Comparison of ENCODE assay signal across 16 cellular contexts in the genomic region with DNA sequence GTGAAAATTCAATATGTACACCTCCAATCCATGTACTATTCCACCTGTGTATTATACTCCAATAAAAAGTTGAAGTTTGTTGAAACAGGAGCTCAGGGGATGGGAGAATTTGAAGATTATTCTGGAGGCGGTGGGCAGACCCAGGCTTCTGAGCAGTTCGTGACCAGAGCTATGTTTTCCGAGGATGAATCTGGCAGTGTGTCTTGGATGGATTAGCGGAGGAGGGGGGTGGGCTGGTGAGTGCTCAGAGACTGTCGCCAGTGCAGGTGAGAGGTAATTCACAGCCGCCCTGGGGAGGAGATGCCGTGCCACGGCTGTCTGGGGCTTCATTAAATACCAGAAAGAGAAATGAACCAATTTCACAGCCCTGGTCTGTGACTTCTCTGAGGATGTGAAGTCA.
"Had no signal": no experiment of that assay in that cellular context is flagged by ENCODE, and none has a peak within 500 bp of the region (broad histone marks: within the 10 kb centered on the region; RNA-seq: fewer than 3 reads in every experiment).

No MANE protein-coding gene starts in this region.

- H3K27ac ChIP-seq: dorsolateral prefrontal cortex, foreskin keratinocyte, tibial artery had no signal

- H3K4me1 ChIP-seq: foreskin keratinocyte, tibial artery had no signal

- ATAC-seq: activated CD4-positive, CD25-positive, alpha-beta regulatory T cell treated with anti-CD3 and anti-CD28 coated beads, Interleukin-2, amount 50 U/mL, for 24 hours; foreskin keratinocyte; stimulated activated naive B cell treated with anti-CD40 and anti-IgM and Interleukin-4, amounts not matched to agents 10 μg/mL and 1 μg/mL and 100 μg/mL, for 72 hours had no signal

- H3K9me3 Mint-ChIP-seq: activated T-cell treated with anti-CD3 and anti-CD28 coated beads, Interleukin-2, amount 50 U/mL, for 24 hours; mesothelial cell of epicardium had no signal

- DNase-seq: activated CD4-positive, alpha-beta T cell treated with anti-CD3 and anti-CD28 coated beads, Interleukin-2, amount 50 U/mL, for 1 hour; activated naive CD4-positive, alpha-beta T cell treated with anti-CD3 and anti-CD28 coated beads, Interleukin-2, amount 50 U/mL, for 16 hours; activated T-cell treated with anti-CD3 and anti-CD28 coated beads, Interleukin-2, amount 50 U/mL, for 24 hours; dorsolateral prefrontal cortex; foreskin keratinocyte; glutamatergic neuron; hypothalamus; kidney glomerular epithelial cell; stimulated activated CD4-positive, alpha-beta T cell treated with anti-CD3 and anti-CD28 coated beads, Interleukin-15, amount 100 ng/mL, for 24 hours; stimulated activated CD4-positive, alpha-beta T cell treated with anti-CD3 and anti-CD28 coated beads, Interleukin-4, amount 100 ng/mL, for 1 hour; stimulated activated naive B cell treated with anti-CD40 and anti-IgM and Interleukin-4, amounts not matched to agents 10 μg/mL and 1 μg/mL and 100 μg/mL, for 72 hours; T-helper 1 cell; T1000; tibial artery had no signal

- H3K36me3 Mint-ChIP-seq: mesothelial cell of epicardium; stimulated activated naive B cell treated with anti-CD40 and anti-IgM and Interleukin-4, amounts not matched to agents 10 μg/mL and 1 μg/mL and 100 μg/mL, for 72 hours had no signal

- H3K4me1 Mint-ChIP-seq: mesothelial cell of epicardium; stimulated activated naive B cell treated with anti-CD40 and anti-IgM and Interleukin-4, amounts not matched to agents 10 μg/mL and 1 μg/mL and 100 μg/mL, for 72 hours had no signal

- H3K27me3 ChIP-seq: foreskin keratinocyte had no signal

- H3K4me3 ChIP-seq: dorsolateral prefrontal cortex, tibial artery had no signal

- H3K4me3 Mint-ChIP-seq: activated T-cell treated with anti-CD3 and anti-CD28 coated beads, Interleukin-2, amount 50 U/mL, for 24 hours; mesothelial cell of epicardium; stimulated activated naive B cell treated with anti-CD40 and anti-IgM and Interleukin-4, amounts not matched to agents 10 μg/mL and 1 μg/mL and 100 μg/mL, for 72 hours had no signal

- H3K36me3 ChIP-seq: tibial artery had no signal

- H3K27me3 Mint-ChIP-seq: stimulated activated naive B cell treated with anti-CD40 and anti-IgM and Interleukin-4, amounts not matched to agents 10 μg/mL and 1 μg/mL and 100 μg/mL, for 72 hours had no signal

- H3K27ac Mint-ChIP-seq: activated T-cell treated with anti-CD3 and anti-CD28 coated beads, Interleukin-2, amount 50 U/mL, for 24 hours; mesothelial cell of epicardium; stimulated activated naive B cell treated with anti-CD40 and anti-IgM and Interleukin-4, amounts not matched to agents 10 μg/mL and 1 μg/mL and 100 μg/mL, for 72 hours had no signal
